Comparison of ENCODE assay signal across 1 cellular context in genomic region chr14:102821252-102821651, GRCh38.
TF ChIP-seq lines count a peak whose summit lies in the region.

No MANE protein-coding gene starts in this region.

TF ChIP-seq in GM12878, 131 proteins besides CTCF, POLR2A, EP300 and RAD21:
- TF ChIP-seq MTA2 (IDR thresholded peaks at IDR 0.05; ENCODE audit: low read depth): peak; percentile 80
- TF ChIP-seq ESRRA (IDR thresholded peaks at IDR 0.05; ENCODE audit: low read length): no peak
- TF ChIP-seq IRF4 (IDR thresholded peaks at IDR 0.05; ENCODE audit: low read depth, low read length): no peak
- TF ChIP-seq POU2F2 (IDR thresholded peaks at IDR 0.05; ENCODE audit: borderline replicate concordance, low read depth, low read length): no peak
- peak; percentile 68 for TF ChIP-seq MLLT1 (IDR thresholded peaks at IDR 0.05)
- peak; percentile 89 for TF ChIP-seq RUNX3 (IDR thresholded peaks at IDR 0.05; ENCODE audit: low read length)
- peak; percentile 47; the same call in 1 of the 2 replicates for TF ChIP-seq CBFB (IDR thresholded peaks at IDR 0.05; ENCODE audit: low read depth)
- TF ChIP-seq FOXM1 (IDR thresholded peaks at IDR 0.05; ENCODE audit: low read depth, low read length): no peak
- TF ChIP-seq ZNF687 (IDR thresholded peaks at IDR 0.05): no peak
- 0 out of 2 replicates have a peak, but pooled peaks have one; percentile 30 for TF ChIP-seq RELB (IDR thresholded peaks at IDR 0.05; ENCODE audit: low read depth)
